In genomic region chr14:93033983-93034670, GRCh38 we compare ENCODE assay signal across 8 cellular contexts.
DNase-seq lines count a peak whose midpoint lies in the region; ATAC-seq, FAIRE-seq and TF ChIP-seq lines count a peak whose summit lies in the region.

No MANE protein-coding gene starts in this region.

- peak; percentile 88 for DNase-seq in GM10248 (ENCODE audit: extremely low spot score)
- DNase-seq in HFFc6: no peak
- peak; percentile 23 to 65 (median 45) for DNase-seq in T-cell
- DNase-seq in K562 (ENCODE audit: extremely low read depth in 1 of 4, low spot score in 3 of 4): peak; percentile 25 to 62 (median 52)
- DNase-seq in mucosa of descending colon: peak in 1 of 3 donors; percentile 65
- DNase-seq in vagina (ENCODE audit: extremely low spot score in 2 of 2): no peak
- DNase-seq in pons (ENCODE audit: low spot score): no peak
- DNase-seq in NOMO-1 treated with dmso at 0.1 percent for 144 hours (lab: John Stamatoyannopoulos, UW; ENCODE audit: unreplicated experiment): no peak

- FAIRE-seq in K562 (lab: Jason Lieb, UNC): no peak

- no TSS peak for BruUV-seq in K562 (replicated peaks; lab: Mats Ljungman, UMichigan)

- H3K9me3 ChIP-seq in K562 (replicated peaks; ENCODE audit: control insufficient read depth, insufficient read depth, low read depth, low read length): no peaks in the 10 kb centered on the region
- H3K9me3 ChIP-seq in mucosa of descending colon: no peaks in the 10 kb centered on the region
- H3K9me3 ChIP-seq in vagina: no peaks in the 10 kb centered on the region

- WGBS in K562 (ENCODE audit: insufficient coverage, low coverage, missing lambda C conversion rate): 37% methylated on average over 3 of the region's 7 CpGs

- H3K4me1 ChIP-seq in K562 (replicated peaks in 1 of 2; ENCODE audit: control insufficient read depth in 2 of 2, insufficient read depth in 2 of 2, low read length in 2 of 2) (peaks cover 0 to 23% of the 10 kb centered on the region in 2 experiments; a peak in 2 of 5 replicates), mucosa of descending colon (ENCODE audit: low read depth) (peaks cover 33% of the 10 kb centered on the region), vagina (peaks cover 66% of the 10 kb centered on the region)

- H3K4me3 ChIP-seq in K562 (no peak overlapping the region), mucosa of descending colon (no peak overlapping the region), vagina (no peak overlapping the region)

- TF ChIP-seq POLR2A in K562 (conservative IDR thresholded peaks at IDR 0.05): no peak
- no peak for TF ChIP-seq POLR2A in vagina (IDR thresholded peaks at IDR 0.05)

- H3K36me3 ChIP-seq in K562 (ENCODE audit: control insufficient read depth, insufficient read depth, low read length) (no peaks in the 10 kb centered on the region), mucosa of descending colon (ENCODE audit: low read depth) (no peaks in the 10 kb centered on the region), vagina (no peaks in the 10 kb centered on the region)

- in situ Hi-C loops in K562 (cut with MboI): no loop called here

- no peaks in the 10 kb centered on the region for H3K9me3 Mint-ChIP-seq in HFFc6
- H3K9me3 Mint-ChIP-seq in T-cell: no peaks in the 10 kb centered on the region

- ATAC-seq in T-cell (replicated peaks in 1 of 4) (peak; percentile 82 to 94 (median 88)), K562 (peak; percentile 91), mucosa of descending colon (peak; percentile 57)

- peak in 1 of 2 experiments; percentile 45; a peak in 2 of 4 replicates for TF ChIP-seq RAD21 in K562 (CRISPR knock-in tag; conservative IDR thresholded peaks at IDR 0.05 in 1 of 2, IDR thresholded peaks at IDR 0.05 in 1 of 2)

- no peak overlapping the region for H2AFZ ChIP-seq in K562 (ENCODE audit: low read depth, low read length)

- no peaks in the 10 kb centered on the region for H3K27me3 ChIP-seq in K562 (ENCODE audit: control insufficient read depth in 2 of 2, insufficient read depth in 2 of 2, low read length in 2 of 2)
- no peaks in the 10 kb centered on the region for H3K27me3 ChIP-seq in vagina

- H3K27ac ChIP-seq in K562 (ENCODE audit: extremely low read depth, low read depth, low read length) (no peak overlapping the region), vagina (peak overlapping the region; percentile 68)

- no peak for TF ChIP-seq EP300 in K562 (IDR thresholded peaks at IDR 0.05; ENCODE audit: low read length)

- CTCF ChIA-PET in GM10248 (lab: Yijun Ruan, JAX) (interaction anchor here (0.7 to 4.4 kb wide), 24 partner anchors 9 to 185 kb away, joined by 3 to 26 read pairs (median 4); no protein-coding TSS in a partner anchor), T-cell (lab: Charles Lee) (interaction anchor here (0.5 to 1.5 kb wide), 4 partner anchors 69 to 145 kb away, joined by 3 to 7 read pairs (median 3); no protein-coding TSS in a partner anchor), K562 (lab: Yijun Ruan, JAX; ENCODE audit: low intra/inter-chr PET ratio) (no interaction called here)

- 0 out of 4 replicates have a peak overlapping the region, but pooled peaks of 1 of the 2 experiments have one; percentile 26 for H3K9ac ChIP-seq in K562 (ENCODE audit: insufficient read depth in 1 of 2, low read depth in 2 of 2, low read length in 2 of 2)

- H3K27ac Mint-ChIP-seq in HFFc6: no peak overlapping the region
- H3K27ac Mint-ChIP-seq in T-cell: peak overlapping the region; percentile 70 to 81

- POLR2A ChIA-PET in GM10248 (lab: Yijun Ruan, JAX): interaction anchor here (0.6 to 0.7 kb wide), 2 partner anchors 12 to 85 kb away, joined by 3 read pairs; no protein-coding TSS in a partner anchor
- POLR2A ChIA-PET in T-cell (lab: Charles Lee): no interaction called here
- POLR2A ChIA-PET in K562 (lab: Yijun Ruan, JAX): interaction anchor here (0.5 kb wide), 1 partner anchor 36 kb away, joined by 3 read pairs; no protein-coding TSS in a partner anchor

- TF ChIP-seq CTCF in GM10248 (IDR thresholded peaks at IDR 0.05; ENCODE audit: control extremely low read depth, extremely low read depth, low read depth, missing control alignments) (peak; percentile 83), HFFc6 (IDR thresholded peaks at IDR 0.05) (peak; percentile 77), K562 (IDR thresholded peaks at IDR 0.05 in 2 of 3, conservative IDR thresholded peaks at IDR 0.05 in 1 of 3; ENCODE audit: insufficient read depth in 2 of 3, low read depth in 1 of 3, low read length in 3 of 3) (peak; percentile 46 to 59 (median 53)), mucosa of descending colon (IDR thresholded peaks at IDR 0.05) (no peak), vagina (IDR thresholded peaks at IDR 0.05) (peak in 1 of 3 experiments; percentile 11)

- H3K9me1 ChIP-seq in K562 (ENCODE audit: control insufficient read depth, insufficient read depth, low read length): peaks cover 8% of the 10 kb centered on the region

- no peaks in the 10 kb centered on the region for H3K79me2 ChIP-seq in K562 (ENCODE audit: control insufficient read depth, insufficient read depth, low read length)

- peaks cover 4% of the 10 kb centered on the region for H3K27me3 Mint-ChIP-seq in HFFc6 (ENCODE audit: insufficient read depth)
- H3K27me3 Mint-ChIP-seq in T-cell: no peaks in the 10 kb centered on the region

- intact Hi-C loops in K562 (cut with micrococcal nuclease): no loop called here
- intact Hi-C loops in mucosa of descending colon (cut with DNase I, micrococcal nuclease): no loop called here
- intact Hi-C loops in vagina (cut with DNase I): no loop called here

- peaks cover 9% of the 10 kb centered on the region for H4K20me1 ChIP-seq in K562 (replicated peaks; ENCODE audit: control insufficient read depth, insufficient read depth, low read length)

- H3K36me3 Mint-ChIP-seq in HFFc6 (ENCODE audit: low read depth) (no peaks in the 10 kb centered on the region), T-cell (peaks cover 3% of the 10 kb centered on the region)

- H3K4me2 ChIP-seq in K562 (ENCODE audit: insufficient read depth, low read length): no peak overlapping the region

- H3K4me3 Mint-ChIP-seq in HFFc6: no peak overlapping the region
- H3K4me3 Mint-ChIP-seq in T-cell: peak overlapping the region in 2 of 3 donors; percentile 6 to 71

- H3K4me1 Mint-ChIP-seq in HFFc6 (ENCODE audit: low read depth) (peaks cover 40% of the 10 kb centered on the region), T-cell (peaks cover 28 to 34% (median 28%) of the 10 kb centered on the region in 3 donors)

TF ChIP-seq in K562, 482 proteins besides CTCF, POLR2A, EP300 and RAD21:
- TF ChIP-seq NELFE (IDR thresholded peaks at IDR 0.05; ENCODE audit: insufficient read depth, insufficient read length) (no peak), CTCFL (IDR thresholded peaks at IDR 0.05; ENCODE audit: borderline replicate concordance, insufficient read depth, low read depth, low read length, poor library complexity, severe bottlenecking) (peak; percentile 37), MAZ (CRISPR knock-in tag; conservative IDR thresholded peaks at IDR 0.05 in 1 of 2, IDR thresholded peaks at IDR 0.05 in 1 of 2) (peak in 1 of 2 experiments; percentile 47; a peak in 1 of 4 replicates), ZBTB7A (IDR thresholded peaks at IDR 0.05; ENCODE audit: borderline replicate concordance, control insufficient read depth, low read depth, low read length) (peak; percentile 44; the same call in 1 of the 2 replicates)

Comparison
In these comparisons a context has a peak if more than half of its experiments do, and no peak if none do; other contexts are left out.
1. DNase-seq: peak in GM10248 (single experiment), T-cell (34 of 34) and K562 (4 of 4); none in HFFc6 (single experiment), vagina (0 of 2), pons (single experiment) and NOMO-1 treated with dmso at 0.1 percent for 144 hours (single experiment).
2. POLR2A ChIA-PET loops: an anchor here in GM10248 (0.6 to 0.7 kb wide) and K562 (0.5 kb wide); none called in T-cell.
3. Peak in every context shown above with its lines, with median percentiles within 50 percentile points of each other: ATAC-seq.